ENCODE assay signal across 7 cellular contexts in the genomic region with DNA sequence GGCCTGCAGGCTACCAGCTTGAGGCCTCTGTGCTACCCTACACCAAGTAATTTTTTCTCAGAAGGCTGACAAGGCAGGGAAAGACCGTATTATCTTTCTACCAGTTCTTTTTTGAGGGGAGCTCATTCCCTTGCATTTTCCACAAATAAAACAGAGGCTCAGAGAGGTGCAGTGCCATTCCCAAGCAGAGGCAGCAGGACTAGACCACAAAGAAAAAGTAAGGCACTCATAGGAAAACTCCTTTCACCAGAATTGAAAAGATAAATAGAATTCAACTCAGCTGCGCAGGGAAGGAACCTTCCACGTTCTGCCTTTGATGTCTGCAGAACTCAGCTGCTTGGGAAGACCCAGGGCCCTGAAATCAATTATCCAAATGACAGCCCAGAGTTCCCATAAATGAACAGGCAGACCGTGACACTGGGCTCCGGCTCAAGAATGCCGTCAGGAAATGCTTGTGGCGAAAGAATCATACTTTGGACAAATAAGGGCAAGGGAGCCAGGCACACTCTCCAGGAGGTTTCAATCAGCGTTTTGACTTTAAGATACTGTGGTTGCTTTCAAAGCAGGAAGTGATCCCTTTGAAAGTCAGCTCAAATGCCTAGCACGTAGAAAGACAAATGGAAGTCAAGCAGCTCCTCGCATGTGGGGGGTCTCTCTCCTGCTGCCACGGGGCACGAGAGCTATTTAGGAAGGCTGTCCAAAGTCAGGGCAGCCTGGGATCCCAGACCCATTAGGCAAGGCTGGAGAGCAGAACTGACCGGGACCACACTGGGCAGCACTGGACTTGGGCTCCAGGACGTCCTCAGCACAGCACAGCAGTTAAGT. TPM values are rescaled to one million over a fixed set of nuclear protein-coding genes. Genes with fewer than 3 reads are reported as not detected.
A peak's percentile ranks its signal among the peaks of the same experiment; 100 is the strongest.
DNase-seq lines count a peak whose midpoint lies in the region; ATAC-seq and TF ChIP-seq lines count a peak whose summit lies in the region.

No MANE protein-coding gene starts in this region.

- peak overlapping the region; percentile 99 for H3K27ac Mint-ChIP-seq in HFFc6

- H3K79me2 ChIP-seq in SK-N-SH (ENCODE audit: insufficient read depth): peaks cover 85% of the 10 kb centered on the region

- H3K4me3 ChIP-seq in SK-N-SH (ENCODE audit: low read depth in 2 of 2, low read length in 1 of 2) (peak overlapping the region; percentile 23 to 40; a peak in 3 of 4 replicates), epithelial cell of proximal tubule (ENCODE audit: low read depth, low read length) (peak overlapping the region; percentile 37), mucosa of stomach (ENCODE audit: low read length) (no peak overlapping the region), aorta (ENCODE audit: low read length in 2 of 2) (no peak overlapping the region)

- peaks cover 1% of the 10 kb centered on the region for H3K27me3 Mint-ChIP-seq in HFFc6 (ENCODE audit: insufficient read depth)

- no peak overlapping the region for H2AFZ ChIP-seq in SK-N-SH (ENCODE audit: low read depth)

- H3K9me3 ChIP-seq in SK-N-SH (no peaks in the 10 kb centered on the region), mucosa of stomach (ENCODE audit: control insufficient read depth, low read length) (no peaks in the 10 kb centered on the region), aorta (ENCODE audit: control insufficient read depth, low read length) (no peaks in the 10 kb centered on the region)

- CTCF ChIA-PET in SK-N-SH (lab: Yijun Ruan, JAX): interaction anchor here (0.7 to 4.4 kb wide), 5 partner anchors 9 to 382 kb away, joined by 3 to 21 read pairs (median 6); no protein-coding TSS in a partner anchor

- H3K4me3 Mint-ChIP-seq in HFFc6: peak overlapping the region; percentile 79

- H4K20me1 ChIP-seq in SK-N-SH (ENCODE audit: insufficient read depth): no peaks in the 10 kb centered on the region; the same call in 1 of the 2 replicates

- 6% methylated on average over 12 of the region's 14 CpGs for WGBS in SK-N-SH (ENCODE audit: low lambda C conversion rate)
- 2 to 4% methylated on average over 14 of the region's 14 CpGs for WGBS in aorta, 2 donors

- no peaks in the 10 kb centered on the region for H3K27me3 ChIP-seq in SK-N-SH (ENCODE audit: insufficient read depth)
- no peaks in the 10 kb centered on the region for H3K27me3 ChIP-seq in mucosa of stomach (ENCODE audit: control insufficient read depth, insufficient read depth, low read length)
- no peaks in the 10 kb centered on the region for H3K27me3 ChIP-seq in aorta (ENCODE audit: control insufficient read depth in 1 of 2, insufficient read depth in 2 of 2, low read length in 1 of 2)

- peaks cover 38% of the 10 kb centered on the region for H3F3A ChIP-seq in SK-N-SH (replicated peaks; ENCODE audit: insufficient read depth)

- POLR2A ChIA-PET in SK-N-SH (lab: Yijun Ruan, JAX): interaction anchor here (0.6 kb wide), 1 partner anchor 315 kb away, joined by 3 read pairs; no protein-coding TSS in a partner anchor

- intact Hi-C loops in aorta (cut with DNase I): loop anchor here in 1 of 2 donors (1.0 kb wide), 1 partner anchor 14 kb away; a partner anchor contains a TSS

- H3K9ac ChIP-seq in SK-N-SH: peak overlapping the region; percentile 70
- peak overlapping the region; percentile 28 for H3K9ac ChIP-seq in mucosa of stomach (ENCODE audit: low read length)

- TF ChIP-seq EP300 in SK-N-SH (IDR thresholded peaks at IDR 0.05; ENCODE audit: borderline replicate concordance in 1 of 2, low read depth in 1 of 2, low read length in 1 of 2): peak; percentile 66 to 93

- H3K4me1 ChIP-seq in SK-N-SH (ENCODE audit: control insufficient read depth in 1 of 2, insufficient read depth in 2 of 2, low read depth in 1 of 2, low read length in 1 of 2): peaks cover 56 to 63% of the 10 kb centered on the region in 2 experiments
- peaks cover 45% of the 10 kb centered on the region for H3K4me1 ChIP-seq in mucosa of stomach (ENCODE audit: control insufficient read depth, insufficient read depth, low read length)
- peaks cover 6 to 24% of the 10 kb centered on the region in 2 donors for H3K4me1 ChIP-seq in aorta (ENCODE audit: control insufficient read depth in 1 of 2, insufficient read depth in 2 of 2, low read length in 2 of 2)

- peaks cover 61% of the 10 kb centered on the region for H3K36me3 Mint-ChIP-seq in HFFc6 (ENCODE audit: low read depth)

- TF ChIP-seq RAD21 in SK-N-SH (IDR thresholded peaks at IDR 0.05; ENCODE audit: low read length): no peak

- peak; percentile 87 for ATAC-seq in aorta (ENCODE audit: low FRiP score)
- ATAC-seq in GM21423 (IDR thresholded peaks at IDR 0.05; ENCODE audit: unreplicated experiment): no peak

- peaks cover 91% of the 10 kb centered on the region for H3K4me1 Mint-ChIP-seq in HFFc6 (ENCODE audit: low read depth)

- H3K9me2 ChIP-seq in SK-N-SH: no peaks in the 10 kb centered on the region

- peak overlapping the region; percentile 80 for H3K4me2 ChIP-seq in SK-N-SH

- no peaks in the 10 kb centered on the region for H3K9me3 Mint-ChIP-seq in HFFc6

- peaks cover 11 to 46% of the 10 kb centered on the region in 2 experiments for H3K36me3 ChIP-seq in SK-N-SH (replicated peaks in 1 of 2; ENCODE audit: control insufficient read depth in 1 of 2, insufficient read depth in 2 of 2, low read length in 1 of 2)
- peaks cover 7% of the 10 kb centered on the region for H3K36me3 ChIP-seq in mucosa of stomach (ENCODE audit: control insufficient read depth, insufficient read depth, low read length)
- H3K36me3 ChIP-seq in aorta (ENCODE audit: control insufficient read depth in 1 of 2, insufficient read depth in 2 of 2, low read length in 1 of 2): no peaks in the 10 kb centered on the region

- H3K27ac ChIP-seq in SK-N-SH (ENCODE audit: low read depth in 2 of 2, low read length in 1 of 2) (peak overlapping the region; percentile 97 to 99), aorta (ENCODE audit: low read depth in 1 of 2, low read length in 2 of 2) (peak overlapping the region; percentile 96 to 99)

- DNase-seq in HFFc6 (peak; percentile 93), SK-N-SH (peak; percentile 51), epithelial cell of proximal tubule (ENCODE audit: low read depth) (peak; percentile 87), aorta (peak; percentile 92 to 93)
- no peak for DNase-seq in activated CD4-positive, alpha-beta T cell treated with anti-CD3 and anti-CD28 coated beads, Interleukin-2, amount 50 U/mL, for 48 hours

- TF ChIP-seq CTCF in HFFc6 (IDR thresholded peaks at IDR 0.05) (no peak), SK-N-SH (IDR thresholded peaks at IDR 0.05) (no peak), epithelial cell of proximal tubule (conservative IDR thresholded peaks at IDR 0.05; ENCODE audit: low read depth, low read length) (no peak)

TF ChIP-seq in SK-N-SH, 30 proteins besides CTCF, POLR2A, EP300 and RAD21 (continues in another document):
- TF ChIP-seq GABPA (IDR thresholded peaks at IDR 0.05; ENCODE audit: low read depth) (peak; percentile 49; the same call in 1 of the 2 replicates), RFX5 (IDR thresholded peaks at IDR 0.05; ENCODE audit: low read length) (no peak), GATA2 (CRISPR knock-in tag; IDR thresholded peaks at IDR 0.05) (no peak), FOXJ3 (CRISPR knock-in tag; IDR thresholded peaks at IDR 0.05) (no peak), SMC3 (IDR thresholded peaks at IDR 0.05; ENCODE audit: low read depth, low read length) (no peak), TAF1 (IDR thresholded peaks at IDR 0.05; ENCODE audit: borderline replicate concordance, low read depth, low read length) (no peak), NRF1 (IDR thresholded peaks at IDR 0.05; ENCODE audit: low read depth, low read length) (no peak), TEAD4 (IDR thresholded peaks at IDR 0.05; ENCODE audit: borderline replicate concordance, insufficient read depth) (peak; percentile 95), NFIC (IDR thresholded peaks at IDR 0.05; ENCODE audit: borderline replicate concordance) (peak; percentile 97), TCF12 (IDR thresholded peaks at IDR 0.05) (peak; percentile 98), CHD2 (IDR thresholded peaks at IDR 0.05; ENCODE audit: low read length, partially characterized antibody) (peak; percentile 31), RXRA (IDR thresholded peaks at IDR 0.05; ENCODE audit: borderline replicate concordance, low read depth) (peak; percentile 93; the same call in 1 of the 2 replicates), MEF2A (IDR thresholded peaks at IDR 0.05; ENCODE audit: borderline replicate concordance, low read depth) (no peak; the same call in 1 of the 2 replicates)
- TF ChIP-seq, protein P1, sequence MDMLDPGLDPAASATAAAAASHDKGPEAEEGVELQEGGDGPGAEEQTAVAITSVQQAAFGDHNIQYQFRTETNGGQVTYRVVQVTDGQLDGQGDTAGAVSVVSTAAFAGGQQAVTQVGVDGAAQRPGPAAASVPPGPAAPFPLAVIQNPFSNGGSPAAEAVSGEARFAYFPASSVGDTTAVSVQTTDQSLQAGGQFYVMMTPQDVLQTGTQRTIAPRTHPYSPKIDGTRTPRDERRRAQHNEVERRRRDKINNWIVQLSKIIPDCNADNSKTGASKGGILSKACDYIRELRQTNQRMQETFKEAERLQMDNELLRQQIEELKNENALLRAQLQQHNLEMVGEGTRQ (IDR thresholded peaks at IDR 0.05; ENCODE audit: borderline replicate concordance, low read depth, low read length): no peak
- TF ChIP-seq, protein P2, sequence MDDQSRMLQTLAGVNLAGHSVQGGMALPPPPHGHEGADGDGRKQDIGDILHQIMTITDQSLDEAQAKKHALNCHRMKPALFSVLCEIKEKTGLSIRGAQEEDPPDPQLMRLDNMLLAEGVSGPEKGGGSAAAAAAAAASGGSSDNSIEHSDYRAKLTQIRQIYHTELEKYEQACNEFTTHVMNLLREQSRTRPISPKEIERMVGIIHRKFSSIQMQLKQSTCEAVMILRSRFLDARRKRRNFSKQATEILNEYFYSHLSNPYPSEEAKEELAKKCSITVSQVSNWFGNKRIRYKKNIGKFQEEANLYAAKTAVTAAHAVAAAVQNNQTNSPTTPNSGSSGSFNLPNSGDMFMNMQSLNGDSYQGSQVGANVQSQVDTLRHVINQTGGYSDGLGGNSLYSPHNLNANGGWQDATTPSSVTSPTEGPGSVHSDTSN (IDR thresholded peaks at IDR 0.05): peak; percentile 96

RNA-seq across cellular contexts. Expression of a gene that starts 14.0 kb away (rescaled TPM):
- 100 to 1,000 TPM; 127 to 145 (median 134) TPM for total RNA-seq in HFFc6 (2021; fragmentation: NEBNext Ultra II Directional; extraction: Animal tissue kit (Norgen Biotek cat#: 25700))
- polyA plus RNA-seq in SK-N-SH (2012; rRNA removed): 66.9 and 92.9 TPM in 2 replicates
- 69.6 and 99.0 TPM in 2 replicates for polyA plus RNA-seq in SK-N-SH (2012; cell fraction: cytosol; rRNA removed)
- 93.8 and 122 TPM in 2 replicates for polyA plus RNA-seq in SK-N-SH (2012; cell fraction: nucleus; rRNA removed)
- total RNA-seq in epithelial cell of proximal tubule: 38.1 and 43.8 TPM in 2 replicates
- total RNA-seq in aorta: 100 to 1,000 TPM; 157 to 199 TPM
- 100 to 1,000 TPM in 1 of 2 donors, 10 to 100 TPM in 1; 79.7 to 172 TPM for polyA plus RNA-seq in aorta

RNA-seq across cellular contexts. Expression of a gene that starts 14.4 kb away (rescaled TPM):
- 10 to 100 TPM; 41.3 to 43.6 (median 43.1) TPM for total RNA-seq in HFFc6 (2021; fragmentation: NEBNext Ultra II Directional; extraction: Animal tissue kit (Norgen Biotek cat#: 25700))
- polyA plus RNA-seq in SK-N-SH (2012; rRNA removed) (28.6 and 31.9 TPM in 2 replicates), aorta (10 to 100 TPM; 12.9 to 15.8 TPM)
- polyA plus RNA-seq in SK-N-SH (2012; cell fraction: cytosol; rRNA removed): 20.3 and 23.0 TPM in 2 replicates
- 60.4 and 65.8 TPM in 2 replicates for polyA plus RNA-seq in SK-N-SH (2012; cell fraction: nucleus; rRNA removed)
- total RNA-seq in epithelial cell of proximal tubule (26.6 and 40.3 TPM in 2 replicates), aorta (10 to 100 TPM; 36.2 to 40.2 TPM)

Comparison
In these comparisons a context has a peak if more than half of its experiments do, and no peak if none do; other contexts are left out.
1. DNase-seq: peak in HFFc6 (single experiment), SK-N-SH (single experiment), epithelial cell of proximal tubule (single experiment) and aorta (2 of 2); none in activated CD4-positive, alpha-beta T cell treated with anti-CD3 and anti-CD28 coated beads, Interleukin-2, amount 50 U/mL, for 48 hours (0 of 2).
2. H3K4me3 ChIP-seq: peak in SK-N-SH (2 of 2) and epithelial cell of proximal tubule (single experiment); none in mucosa of stomach (single experiment) and aorta (0 of 2).